In genomic region chr17:27491713-27492190, GRCh38 we compare ENCODE assay signal across 1 cellular context.
TF ChIP-seq lines count a peak whose summit lies in the region.

No MANE protein-coding gene starts in this region.

TF ChIP-seq in K562, 482 proteins besides CTCF, POLR2A, EP300 and RAD21 (continued from another document and continues in another):
- TF ChIP-seq ZFP91 (CRISPR knock-in tag; IDR thresholded peaks at IDR 0.05) (no peak), HDAC1 (IDR thresholded peaks at IDR 0.05) (peak in 1 of 2 experiments; percentile 81; a peak in 2 of 4 replicates), NR2F6 (CRISPR knock-in tag; IDR thresholded peaks at IDR 0.05) (no peak), USF1 (CRISPR knock-in tag; IDR thresholded peaks at IDR 0.05) (peak; percentile 75), TFAM (CRISPR knock-in tag; conservative IDR thresholded peaks at IDR 0.05) (no peak), HDGF (IDR thresholded peaks at IDR 0.05) (no peak), ZKSCAN1 (IDR thresholded peaks at IDR 0.05; ENCODE audit: low read depth, low read length) (no peak), NR3C1 (CRISPR knock-in tag; IDR thresholded peaks at IDR 0.05) (no peak), E2F6 (IDR thresholded peaks at IDR 0.05; ENCODE audit: borderline replicate concordance in 1 of 2, extremely low read depth in 1 of 2, insufficient read depth in 1 of 2, insufficient read length in 1 of 2, low read depth in 1 of 2, low read length in 1 of 2, poor library complexity in 1 of 2, severe bottlenecking in 1 of 2) (peak in 1 of 2 experiments; percentile 65), RBBP5 (IDR thresholded peaks at IDR 0.05; ENCODE audit: borderline replicate concordance, insufficient read depth, low read length, poor library complexity, severe bottlenecking) (no peak), YBX1 (IDR thresholded peaks at IDR 0.05) (no peak), ZNF408 (CRISPR knock-in tag; IDR thresholded peaks at IDR 0.05; ENCODE audit: low read depth) (no peak), ZNF274 (IDR thresholded peaks at IDR 0.05; ENCODE audit: borderline replicate concordance, low read depth, low read length) (no peak), ARHGAP35 (IDR thresholded peaks at IDR 0.05; ENCODE audit: partially characterized antibody) (no peak), NFE2L1 (tag; IDR thresholded peaks at IDR 0.05; ENCODE audit: borderline replicate concordance, low read depth) (no peak), ESRRB (CRISPR knock-in tag; IDR thresholded peaks at IDR 0.05; ENCODE audit: borderline replicate concordance) (no peak), ZNF282 (CRISPR knock-in tag; IDR thresholded peaks at IDR 0.05) (no peak), JUNB (CRISPR knock-in tag; conservative IDR thresholded peaks at IDR 0.05) (no peak), ZBTB2 (IDR thresholded peaks at IDR 0.05) (0 out of 2 replicates have a peak, but pooled peaks have one; percentile 60), ZNF239 (CRISPR knock-in tag; IDR thresholded peaks at IDR 0.05) (no peak), TRIM28 (IDR thresholded peaks at IDR 0.05) (no peak), ATF6 (CRISPR knock-in tag; IDR thresholded peaks at IDR 0.05) (no peak), RCOR1 (IDR thresholded peaks at IDR 0.05; ENCODE audit: borderline replicate concordance in 1 of 2, low read depth in 2 of 2, low read length in 2 of 2) (peak in 1 of 2 experiments; percentile 90; a peak in 2 of 4 replicates), NFIX (CRISPR knock-in tag; IDR thresholded peaks at IDR 0.05; ENCODE audit: low read depth) (no peak), MYBL2 (IDR thresholded peaks at IDR 0.05; ENCODE audit: low read depth) (no peak), MYBL2 (CRISPR knock-in tag; IDR thresholded peaks at IDR 0.05; ENCODE audit: borderline replicate concordance) (no peak), HCFC1 (IDR thresholded peaks at IDR 0.05; ENCODE audit: low read depth, low read length) (no peak), SAP30 (IDR thresholded peaks at IDR 0.05; ENCODE audit: borderline replicate concordance, insufficient read depth, low read depth, low read length, poor library complexity, severe bottlenecking) (no peak), DIDO1 (tag; IDR thresholded peaks at IDR 0.05; ENCODE audit: low read depth) (no peak), GABPB2 (CRISPR knock-in tag; conservative IDR thresholded peaks at IDR 0.05) (no peak), ZNF174 (CRISPR knock-in tag; IDR thresholded peaks at IDR 0.05) (no peak), NFE2 (IDR thresholded peaks at IDR 0.05; ENCODE audit: low read depth) (peak; percentile 10; the same call in 1 of the 2 replicates), ZNF232 (CRISPR knock-in tag; IDR thresholded peaks at IDR 0.05) (no peak), ZNF280B (CRISPR knock-in tag; IDR thresholded peaks at IDR 0.05) (no peak), MAX (CRISPR knock-in tag; IDR thresholded peaks at IDR 0.05) (peak; percentile 48; the same call in 1 of the 2 replicates), DLX4 (CRISPR knock-in tag; IDR thresholded peaks at IDR 0.05) (no peak), POLR3A (IDR thresholded peaks at IDR 0.05; ENCODE audit: borderline replicate concordance, extremely low read depth, insufficient read depth, insufficient read length) (no peak), TAF9B (IDR thresholded peaks at IDR 0.05; ENCODE audit: partially characterized antibody) (no peak), ZBTB12 (CRISPR knock-in tag; IDR thresholded peaks at IDR 0.05) (no peak), CEBPG (CRISPR knock-in tag; IDR thresholded peaks at IDR 0.05) (no peak), CEBPG (tag; conservative IDR thresholded peaks at IDR 0.05 in 1 of 2, IDR thresholded peaks at IDR 0.05 in 1 of 2) (no peak), CSDE1 (IDR thresholded peaks at IDR 0.05) (no peak), MBD2 (IDR thresholded peaks at IDR 0.05; ENCODE audit: borderline replicate concordance, low read depth) (no peak), MTA2 (IDR thresholded peaks at IDR 0.05; ENCODE audit: low read depth) (peak; percentile 65), HEY1 (CRISPR knock-in tag; IDR thresholded peaks at IDR 0.05; ENCODE audit: borderline replicate concordance) (no peak), FOXA1 (IDR thresholded peaks at IDR 0.05; ENCODE audit: borderline replicate concordance) (no peak), KDM4B (IDR thresholded peaks at IDR 0.05; ENCODE audit: borderline replicate concordance in 2 of 2, low read depth in 1 of 2) (0 out of 4 replicates have a peak, but pooled peaks of 1 of the 2 experiments have one; percentile 26), MCM5 (IDR thresholded peaks at IDR 0.05; ENCODE audit: low read depth) (no peak), SLC30A9 (CRISPR knock-in tag; IDR thresholded peaks at IDR 0.05) (no peak), TAF1 (IDR thresholded peaks at IDR 0.05; ENCODE audit: control insufficient read depth, extremely low read depth, insufficient read depth, low read length, severe bottlenecking) (no peak), EHMT2 (IDR thresholded peaks at IDR 0.05) (0 out of 2 replicates have a peak, but pooled peaks have one; percentile 31), MCM3 (IDR thresholded peaks at IDR 0.05) (no peak), FOXK2 (conservative IDR thresholded peaks at IDR 0.05 in 1 of 2, IDR thresholded peaks at IDR 0.05 in 1 of 2; ENCODE audit: low read depth in 2 of 2) (no peak; a peak in 1 of 4 replicates), TSC22D4 (tag; IDR thresholded peaks at IDR 0.05) (no peak), HMBOX1 (IDR thresholded peaks at IDR 0.05) (peak; percentile 99), SAFB2 (IDR thresholded peaks at IDR 0.05; ENCODE audit: borderline replicate concordance, low read depth, low read length, severe bottlenecking) (no peak), FOXJ2 (tag; IDR thresholded peaks at IDR 0.05) (no peak), ZNF324 (CRISPR knock-in tag; IDR thresholded peaks at IDR 0.05) (no peak), YY1 (IDR thresholded peaks at IDR 0.05; ENCODE audit: borderline replicate concordance in 1 of 3, control insufficient read depth in 1 of 3, extremely low read depth in 1 of 3, insufficient read depth in 3 of 3, insufficient read length in 1 of 3, insufficient replicate concordance in 2 of 3, low read depth in 1 of 3, low read length in 2 of 3) (peak in 1 of 3 experiments; percentile 24)
